29 cellular contexts compared by ENCODE assay signal in the genomic region with DNA sequence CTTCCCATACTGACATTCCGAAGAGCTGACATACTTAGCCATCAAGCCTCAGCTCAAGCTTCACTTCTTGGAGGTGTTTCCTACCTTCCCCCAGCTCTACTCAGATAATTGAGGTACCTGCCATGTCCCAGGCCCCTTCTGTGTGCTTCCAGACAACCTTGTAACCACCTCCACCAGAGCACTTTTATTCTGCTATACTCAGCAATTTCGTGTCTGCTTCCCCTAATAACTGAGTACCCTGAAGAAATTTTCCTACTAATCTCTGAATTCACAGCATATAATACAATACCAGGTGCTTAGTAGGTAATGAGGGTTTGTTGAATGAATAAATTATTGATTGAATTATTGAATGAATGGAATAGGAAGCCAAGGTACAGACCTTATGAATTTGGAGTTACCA.
"Had no signal": no experiment of that assay in that cellular context is flagged by ENCODE, and none has a peak within 500 bp of the region (broad histone marks: within the 10 kb centered on the region; RNA-seq: fewer than 3 reads in every experiment).

No MANE protein-coding gene starts in this region.

- H3K27me3 ChIP-seq: left lung, sigmoid colon, suprapubic skin, tibial artery, upper lobe of right lung had no signal

- H3K27ac ChIP-seq: left lung, lower lobe of right lung, pancreas, prostate gland, sigmoid colon, spleen, suprapubic skin, thoracic aorta, tibial artery, upper lobe of right lung had no signal

- H3K4me3 Mint-ChIP-seq: naive thymus-derived CD8-positive, alpha-beta T cell; nephron; neural crest cell; stimulated activated effector memory CD8-positive, alpha-beta T cell treated with anti-CD3 and anti-CD28 coated beads, Interleukin-12 subunit alpha, Interleukin-12 subunit beta, amount 100 ng/mL, for 72 hours; stimulated activated naive CD8-positive, alpha-beta T cell treated with anti-CD3 and anti-CD28 coated beads, Interleukin-15, Interleukin-2, amounts not matched to agents 100 ng/mL and 50 ng/mL, for 24 hours had no signal

- H3K9me3 ChIP-seq: left lung, lower lobe of right lung, pancreas, prostate gland, sigmoid colon, spleen, suprapubic skin, thoracic aorta, tibial artery, upper lobe of right lung had no signal

- ATAC-seq: left colon; left lung; lower lobe of right lung; naive thymus-derived CD8-positive, alpha-beta T cell; pancreas; right cardiac atrium; stimulated activated effector memory CD8-positive, alpha-beta T cell treated with anti-CD3 and anti-CD28 coated beads, Interleukin-12 subunit alpha, Interleukin-12 subunit beta, amount 100 ng/mL, for 72 hours; upper lobe of right lung had no signal

- H3K36me3 Mint-ChIP-seq: naive thymus-derived CD8-positive, alpha-beta T cell; stimulated activated effector memory CD8-positive, alpha-beta T cell treated with anti-CD3 and anti-CD28 coated beads, Interleukin-12 subunit alpha, Interleukin-12 subunit beta, amount 100 ng/mL, for 72 hours had no signal

- H3K9me3 Mint-ChIP-seq: naive thymus-derived CD8-positive, alpha-beta T cell; neural crest cell; stimulated activated effector memory CD8-positive, alpha-beta T cell treated with anti-CD3 and anti-CD28 coated beads, Interleukin-12 subunit alpha, Interleukin-12 subunit beta, amount 100 ng/mL, for 72 hours; stimulated activated naive CD8-positive, alpha-beta T cell treated with anti-CD3 and anti-CD28 coated beads, Interleukin-15, Interleukin-2, amounts not matched to agents 100 ng/mL and 50 ng/mL, for 24 hours had no signal

- DNase-seq: hippocampal formation; left colon; left lung; lower lobe of right lung; mammary epithelial cell; mesenchymal stem cell; naive thymus-derived CD8-positive, alpha-beta T cell; nucleus accumbens; pancreas; posterior cingulate gyrus; retina; right cardiac atrium; sigmoid colon; small intestine; spleen; stimulated activated CD4-positive, alpha-beta T cell treated with anti-CD3 and anti-CD28 coated beads, Interleukin-4, amount 100 ng/mL, for 24 hours; stimulated activated naive CD4-positive, alpha-beta T cell; tibial artery; trophoblast cell; upper lobe of right lung had no signal

- H3K27ac Mint-ChIP-seq: nephron; stimulated activated effector memory CD8-positive, alpha-beta T cell treated with anti-CD3 and anti-CD28 coated beads, Interleukin-12 subunit alpha, Interleukin-12 subunit beta, amount 100 ng/mL, for 72 hours; stimulated activated naive CD8-positive, alpha-beta T cell treated with anti-CD3 and anti-CD28 coated beads, Interleukin-15, Interleukin-2, amounts not matched to agents 100 ng/mL and 50 ng/mL, for 24 hours had no signal

- H3K4me3 ChIP-seq: left lung, lower lobe of right lung, pancreas, prostate gland, sigmoid colon, spleen, suprapubic skin, thoracic aorta, tibial artery, upper lobe of right lung had no signal

- H3K4me1 ChIP-seq: left lung, lower lobe of right lung, pancreas, prostate gland, sigmoid colon, spleen, suprapubic skin, tibial artery, upper lobe of right lung had no signal

- H3K36me3 ChIP-seq: left lung, lower lobe of right lung, pancreas, prostate gland, sigmoid colon, spleen, suprapubic skin, thoracic aorta, tibial artery, upper lobe of right lung had no signal

- FAIRE-seq: keratinocyte, pancreas, small intestine, urothelium cell line had no signal

- H3K4me1 Mint-ChIP-seq: naive thymus-derived CD8-positive, alpha-beta T cell; stimulated activated effector memory CD8-positive, alpha-beta T cell treated with anti-CD3 and anti-CD28 coated beads, Interleukin-12 subunit alpha, Interleukin-12 subunit beta, amount 100 ng/mL, for 72 hours had no signal
